ENCODE assay signal across 9 cellular contexts in genomic region chr13:25037057-25037813, GRCh38. TPM values are rescaled to one million over a fixed set of nuclear protein-coding genes. Genes with fewer than 3 reads are reported as not detected.
DNase-seq lines count a peak whose midpoint lies in the region; ATAC-seq and TF ChIP-seq lines count a peak whose summit lies in the region.
"Had no signal": no experiment of that assay in that cellular context is flagged by ENCODE, and none has a peak within 500 bp of the region (broad histone marks: within the 10 kb centered on the region; RNA-seq: fewer than 3 reads in every experiment).

No MANE protein-coding gene starts in this region.

- ATAC-seq in HG02981 (IDR thresholded peaks at IDR 0.05; ENCODE audit: unreplicated experiment): peak; percentile 63
- ATAC-seq in foreskin keratinocyte: peak; percentile 81
- no peak for ATAC-seq in HG03159 (IDR thresholded peaks at IDR 0.05; ENCODE audit: unreplicated experiment)

- H3K4me1 ChIP-seq in foreskin keratinocyte: no peaks in the 10 kb centered on the region

- peak; percentile 23 for DNase-seq in NCI-H1436 (lab: John Stamatoyannopoulos, UW)
- no peak for DNase-seq in NCI-H1436 treated with DMSO at 0.1 percent for 48 hours (lab: John Stamatoyannopoulos, UW)
- DNase-seq in NCI-H748 treated with DMSO at 0.1 percent for 48 hours (lab: John Stamatoyannopoulos, UW): peak; percentile 75
- DNase-seq in activated T-cell treated with anti-CD3 and anti-CD28 coated beads, Interleukin-2, amount 50 U/mL, for 48 hours: peak; percentile 32 to 37
- DNase-seq in foreskin keratinocyte: peak; percentile 10 to 42
- DNase-seq in occipital lobe (lab: John Stamatoyannopoulos, UW): peak; percentile 9

- no peak overlapping the region for H3K27ac ChIP-seq in foreskin keratinocyte
- H3K27ac ChIP-seq: BLaER1 treated with 17β-estradiol and CSF1 and Interleukin-3, amounts not matched to agents 10 nM and 100 nM had no signal

- H3K27me3 ChIP-seq in foreskin keratinocyte: peaks cover 44% of the 10 kb centered on the region
- H3K27me3 ChIP-seq: BLaER1 treated with 17β-estradiol and CSF1 and Interleukin-3, amounts not matched to agents 10 nM and 100 nM had no signal

- TF ChIP-seq CTCF in foreskin keratinocyte (conservative IDR thresholded peaks at IDR 0.05): peak; percentile 80

RNA-seq across cellular contexts. Expression of gene PABPC3, which starts 58.7 kb away (rescaled TPM):
- total RNA-seq in foreskin keratinocyte (0.14 and 0.17 TPM in 2 replicates), occipital lobe (not detected)
- 0.08 and 0.09 TPM in 2 replicates for polyA plus RNA-seq in foreskin keratinocyte
